7 cellular contexts compared by ENCODE assay signal in the genomic region with DNA sequence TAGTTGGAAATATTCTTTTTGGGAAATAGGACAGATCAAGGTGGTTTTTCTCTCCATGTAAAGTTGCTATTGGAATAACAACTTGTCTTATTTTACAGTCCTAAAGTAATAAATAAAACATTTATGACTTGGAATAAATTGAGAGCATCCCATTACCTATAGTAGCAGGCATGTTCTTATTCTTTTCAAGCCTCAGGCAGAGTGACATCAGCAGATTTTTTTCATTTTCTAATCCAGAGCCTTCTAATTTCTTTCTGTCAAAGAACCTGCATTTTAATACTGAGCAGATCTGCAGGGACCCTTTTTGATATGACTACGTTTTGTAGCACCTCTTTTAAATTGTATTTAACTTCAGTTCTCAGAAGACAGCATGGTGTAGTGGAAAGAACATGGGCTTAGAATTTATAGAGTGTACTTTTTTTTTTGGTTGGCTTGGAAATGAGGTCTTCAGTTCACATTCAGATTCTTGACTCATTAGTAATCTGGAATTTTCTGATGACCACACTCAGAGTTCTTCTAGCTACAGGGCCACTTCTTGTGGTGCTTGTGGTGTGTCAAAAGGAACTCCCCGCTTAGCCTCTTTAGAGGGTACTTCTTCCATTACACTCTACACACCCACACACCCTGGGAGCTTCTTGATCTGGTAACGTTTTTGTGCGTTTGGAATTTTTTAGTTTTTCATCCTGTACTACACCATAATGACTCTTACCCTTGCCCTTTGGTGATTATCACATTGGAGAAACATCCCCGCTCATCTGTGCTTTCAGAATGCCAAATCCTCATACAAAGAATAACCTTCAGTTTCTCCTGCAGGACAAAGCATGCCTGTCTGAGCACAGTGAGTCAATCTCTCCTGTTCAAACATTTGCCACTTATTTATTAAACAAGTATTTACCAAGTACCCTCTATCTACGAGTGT. TPM values are rescaled to one million over a fixed set of nuclear protein-coding genes. Genes with fewer than 3 reads are reported as not detected.
DNase-seq lines count a peak whose midpoint lies in the region; ATAC-seq, FAIRE-seq and TF ChIP-seq lines count a peak whose summit lies in the region.

No MANE protein-coding gene starts in this region.

- TF ChIP-seq CTCF in Peyer's patch (IDR thresholded peaks at IDR 0.05): no peak

- H3K27me3 ChIP-seq in Peyer's patch: no peaks in the 10 kb centered on the region

- H3K27ac ChIP-seq in Peyer's patch: no peak overlapping the region

- H3K4me1 ChIP-seq in Peyer's patch: no peaks in the 10 kb centered on the region

- DNase-seq in SK-MEL-5 (ENCODE audit: low read depth, low spot score) (peak; percentile 88), glomerular visceral epithelial cell (ENCODE audit: extremely low spot score) (peak; percentile 88), urothelium cell line (ENCODE audit: low spot score) (peak; percentile 63), Peyer's patch (no peak), D341Med (ENCODE audit: low spot score) (no peak)

- H3K9me3 ChIP-seq in Peyer's patch: no peaks in the 10 kb centered on the region

- ATAC-seq in GM18520 (IDR thresholded peaks at IDR 0.05; ENCODE audit: unreplicated experiment) (peak; percentile 80), HG02571 (IDR thresholded peaks at IDR 0.05; ENCODE audit: unreplicated experiment) (peak; percentile 88)

- in situ Hi-C loops in SK-MEL-5 (cut with HindIII; ENCODE audit: low pct_unique_long_range_greater_than_20kb, low sequenced_read_pairs): no loop called here

- no peak for TF ChIP-seq POLR2A in Peyer's patch (IDR thresholded peaks at IDR 0.05)

- FAIRE-seq in urothelium cell line (lab: Jason Lieb, UNC): no peak

- no peak overlapping the region for H3K4me3 ChIP-seq in Peyer's patch

- H3K36me3 ChIP-seq in Peyer's patch: no peaks in the 10 kb centered on the region

RNA-seq across cellular contexts. Expression of a gene that starts 34.6 kb away (rescaled TPM):
- total RNA-seq in SK-MEL-5 (2014; rRNA removed; shearing (Covaris generic)): 67.1 and 67.2 TPM in 2 replicates
- polyA plus RNA-seq in SK-MEL-5 (2015; cell fraction: cytosol; rRNA removed): 58.4 and 66.0 TPM in 2 replicates
- polyA plus RNA-seq in SK-MEL-5 (2015; cell fraction: nucleus; rRNA removed): 87.6 and 94.5 TPM in 2 replicates
- 10 to 100 TPM in 3 of 4 donors, 1 to 10 TPM in 1; 8.4 to 47.0 (median 17.5) TPM for total RNA-seq in Peyer's patch

Comparison
In these comparisons a context has a peak if more than half of its experiments do, and no peak if none do; other contexts are left out.
1. DNase-seq: peak in SK-MEL-5 (single experiment), glomerular visceral epithelial cell (single experiment) and urothelium cell line (single experiment); none in Peyer's patch (0 of 3) and D341Med (single experiment).